Comparison of ENCODE assay signal across 25 cellular contexts in the genomic region with DNA sequence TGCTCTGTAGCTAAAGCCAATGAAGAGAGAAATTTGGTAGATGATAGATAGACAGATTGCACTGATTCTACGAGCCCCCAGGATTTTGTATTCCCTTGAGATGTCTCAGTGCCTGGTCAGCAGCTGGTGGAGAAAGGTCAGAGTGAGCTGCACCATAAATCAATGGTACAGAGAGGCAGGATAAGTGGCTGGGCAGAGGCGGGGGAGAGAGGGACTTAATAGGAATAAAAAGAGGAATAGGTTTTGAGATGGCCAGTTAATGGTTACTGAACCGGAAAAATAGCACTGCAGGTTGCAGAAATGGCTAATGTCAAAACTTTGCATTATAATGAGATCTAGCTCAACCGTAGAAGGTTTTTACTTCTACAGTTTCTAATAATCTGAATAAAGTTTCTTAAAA. TPM values are rescaled to one million over a fixed set of nuclear protein-coding genes. Genes with fewer than 3 reads are reported as not detected.
DNase-seq lines count a peak whose midpoint lies in the region.
"Had no signal": no experiment of that assay in that cellular context is flagged by ENCODE, and none has a peak within 500 bp of the region (broad histone marks: within the 10 kb centered on the region; RNA-seq: fewer than 3 reads in every experiment).

No MANE protein-coding gene starts in this region.

- H3K36me3 ChIP-seq in HAP-1 (replicated peaks) = no peaks in the 10 kb centered on the region
- H3K36me3 ChIP-seq: ascending aorta, neutrophil, prostate gland, vagina had no signal

- DNase-seq in Caki2 (ENCODE audit: low read depth) (peak; percentile 49), HAP-1 (ENCODE audit: low spot score in 2 of 2) (peak; percentile 9 to 29), SHP77 (lab: John Stamatoyannopoulos, UW) (peak; percentile 52 to 53), left kidney (ENCODE audit: low read depth, low spot score) (peak; percentile 90), NCI-H526 treated with DMSO at 0.1 percent for 48 hours (lab: John Stamatoyannopoulos, UW) (no peak)
- no peak for DNase-seq in activated CD8-positive, alpha-beta memory T cell treated with anti-CD3 and anti-CD28 coated beads for 24 hours
- DNase-seq in activated CD4-positive, alpha-beta memory T cell treated with anti-CD3 and anti-CD28 coated beads for 36 hours = no peak
- no peak for DNase-seq in activated naive CD4-positive, alpha-beta T cell treated with anti-CD3 and anti-CD28 coated beads, Interleukin-2, amount 50 U/mL, for 16 hours
- DNase-seq: caudate nucleus; dermis blood vessel endothelial cell; GDM1; immature natural killer cell; KBM-7; MV-4-11; NCI-H187 treated with DMSO at 0.1 percent for 48 hours; NCI-H446; RPMI8226; small intestine; stimulated activated CD4-positive, alpha-beta T cell treated with anti-CD3 and anti-CD28 coated beads, Interleukin-2, amount 100 ng/mL, for 24 hours had no signal

- CTCF ChIA-PET in activated CD4-positive, alpha-beta memory T cell treated with anti-CD3 and anti-CD28 coated beads for 36 hours (lab: Charles Lee) = no interaction called here

- peaks cover 9% of the 10 kb centered on the region for H3K9me3 Mint-ChIP-seq in activated CD4-positive, alpha-beta memory T cell treated with anti-CD3 and anti-CD28 coated beads for 36 hours

- POLR2A ChIA-PET in activated CD4-positive, alpha-beta memory T cell treated with anti-CD3 and anti-CD28 coated beads for 36 hours (lab: Charles Lee) = no interaction called here

- intact Hi-C loops in activated CD4-positive, alpha-beta memory T cell treated with anti-CD3 and anti-CD28 coated beads for 36 hours (cut with micrococcal nuclease) = no loop called here

- H3K4me3 Mint-ChIP-seq in activated CD4-positive, alpha-beta memory T cell treated with anti-CD3 and anti-CD28 coated beads for 36 hours = no peak overlapping the region
- H3K4me3 Mint-ChIP-seq: immature natural killer cell; stimulated activated memory B cell treated with anti-CD40 and anti-IgM and Interleukin-4, amounts not matched to agents 10 μg/mL and 1 μg/mL and 100 μg/mL, for 72 hours had no signal

- H3K9me3 ChIP-seq in HAP-1 = no peaks in the 10 kb centered on the region; the same call in 1 of the 2 replicates
- H3K9me3 ChIP-seq: ascending aorta, prostate gland, vagina had no signal

- no peaks in the 10 kb centered on the region; the same call in 1 of the 2 replicates for H3K4me1 ChIP-seq in HAP-1
- H3K4me1 ChIP-seq: prostate gland, vagina had no signal

- no peaks in the 10 kb centered on the region for H3K27me3 Mint-ChIP-seq in activated CD4-positive, alpha-beta memory T cell treated with anti-CD3 and anti-CD28 coated beads for 36 hours
- H3K27me3 Mint-ChIP-seq: stimulated activated memory B cell treated with anti-CD40 and anti-IgM and Interleukin-4, amounts not matched to agents 10 μg/mL and 1 μg/mL and 100 μg/mL, for 72 hours had no signal

- no peaks in the 10 kb centered on the region for H3K4me1 Mint-ChIP-seq in activated CD4-positive, alpha-beta memory T cell treated with anti-CD3 and anti-CD28 coated beads for 36 hours (ENCODE audit: low read depth)

- in situ Hi-C loops in Caki2 (cut with HindIII; ENCODE audit: low pct_unique_long_range_greater_than_20kb, low sequenced_read_pairs) (no loop called here), HAP-1 (cut with MboI; ENCODE audit: low sequenced_read_pairs) (no loop called here)

- no peaks in the 10 kb centered on the region for H3K27me3 ChIP-seq in HAP-1 (ENCODE audit: low read depth)
- H3K27me3 ChIP-seq: ascending aorta, neutrophil, vagina had no signal

- no peak overlapping the region for H3K4me3 ChIP-seq in HAP-1
- H3K4me3 ChIP-seq: ascending aorta, prostate gland, vagina had no signal

- no peak overlapping the region for H3K27ac Mint-ChIP-seq in activated CD4-positive, alpha-beta memory T cell treated with anti-CD3 and anti-CD28 coated beads for 36 hours
- H3K27ac Mint-ChIP-seq: activated naive CD4-positive, alpha-beta T cell treated with anti-CD3 and anti-CD28 coated beads, Interleukin-2, amount 50 U/mL, for 72 hours; stimulated activated memory B cell treated with anti-CD40 and anti-IgM and Interleukin-4, amounts not matched to agents 10 μg/mL and 1 μg/mL and 100 μg/mL, for 72 hours had no signal

- H3K36me3 Mint-ChIP-seq in activated CD4-positive, alpha-beta memory T cell treated with anti-CD3 and anti-CD28 coated beads for 36 hours = peaks cover 32% of the 10 kb centered on the region

RNA-seq across cellular contexts. Expression of a gene that starts 47.9 kb away (rescaled TPM):
- total RNA-seq in Caki2 (2014; rRNA removed; shearing (Covaris generic); ENCODE audit: low replicate concordance) = 4.5 and 5.1 TPM in 2 replicates
- 1 to 10 TPM; 9.7 to 9.9 TPM for total RNA-seq in activated CD4-positive, alpha-beta memory T cell treated with anti-CD3 and anti-CD28 coated beads for 36 hours

Comparison
In these comparisons a context has a peak if more than half of its experiments do, and no peak if none do; other contexts are left out.
1. DNase-seq: peak in Caki2 (single experiment), HAP-1 (2 of 2), SHP77 (2 of 2) and left kidney (single experiment); none in activated CD8-positive, alpha-beta memory T cell treated with anti-CD3 and anti-CD28 coated beads for 24 hours (single experiment), activated CD4-positive, alpha-beta memory T cell treated with anti-CD3 and anti-CD28 coated beads for 36 hours (single experiment), activated naive CD4-positive, alpha-beta T cell treated with anti-CD3 and anti-CD28 coated beads, Interleukin-2, amount 50 U/mL, for 16 hours (single experiment) and NCI-H526 treated with DMSO at 0.1 percent for 48 hours (single experiment).